In genomic region chr1:197103295-197103694, GRCh38 we compare ENCODE assay signal across 1 cellular context.
TF ChIP-seq lines count a peak whose summit lies in the region.

No MANE protein-coding gene starts in this region.

TF ChIP-seq in H1, 55 proteins besides CTCF, POLR2A, EP300 and RAD21:
- TF ChIP-seq MAX (IDR thresholded peaks at IDR 0.05) (peak; percentile 69; the same call in 1 of the 2 replicates), CREB1 (IDR thresholded peaks at IDR 0.05) (no peak), E2F6 (IDR thresholded peaks at IDR 0.05) (peak; percentile 75; the same call in 1 of the 2 replicates)
